ENCODE assay signal across 25 cellular contexts in genomic region chr1:7657287-7658126, GRCh38.
"Had no signal": no experiment of that assay in that cellular context is flagged by ENCODE, and none has a peak within 500 bp of the region (broad histone marks: within the 10 kb centered on the region; RNA-seq: fewer than 3 reads in every experiment).

No MANE protein-coding gene starts in this region.

- H3K4me1 Mint-ChIP-seq: mesothelial cell of epicardium; naive thymus-derived CD4-positive, alpha-beta T cell; nephron; stimulated activated memory B cell treated with anti-CD40 and anti-IgM and Interleukin-4, amounts not matched to agents 10 μg/mL and 1 μg/mL and 100 μg/mL, for 72 hours had no signal

- H3K9me3 Mint-ChIP-seq: mesothelial cell of epicardium; nephron; stimulated activated memory B cell treated with anti-CD40 and anti-IgM and Interleukin-4, amounts not matched to agents 10 μg/mL and 1 μg/mL and 100 μg/mL, for 72 hours; type B pancreatic cell had no signal

- H3K27me3 Mint-ChIP-seq: type B pancreatic cell had no signal

- H3K27me3 ChIP-seq: dorsolateral prefrontal cortex, gastrocnemius medialis, left lung, neutrophil, pancreas, right atrium auricular region, testis had no signal

- DNase-seq: dorsolateral prefrontal cortex; effector CD4-positive, alpha-beta T cell; foreskin fibroblast; gastrocnemius medialis; mesenchymal stem cell; naive thymus-derived CD4-positive, alpha-beta T cell; pancreas; spleen; stimulated activated CD4-positive, alpha-beta T cell treated with anti-CD3 and anti-CD28 coated beads, Interleukin-4, amount 100 ng/mL, for 4 hours; stimulated activated naive CD8-positive, alpha-beta T cell treated with anti-CD3 and anti-CD28 coated beads, Interleukin-15, Interleukin-2, amounts not matched to agents 100 U/mL and 50 U/mL, for 24 hours; substantia nigra; testis; tibial artery had no signal

- H3K36me3 Mint-ChIP-seq: mesothelial cell of epicardium; naive thymus-derived CD4-positive, alpha-beta T cell; stimulated activated memory B cell treated with anti-CD40 and anti-IgM and Interleukin-4, amounts not matched to agents 10 μg/mL and 1 μg/mL and 100 μg/mL, for 72 hours; type B pancreatic cell had no signal

- H3K9me3 ChIP-seq: gastrocnemius medialis, left lung, neutrophil, pancreas, right atrium auricular region, spleen, testis, tibial artery had no signal

- H3K4me3 Mint-ChIP-seq: mesothelial cell of epicardium; naive thymus-derived CD4-positive, alpha-beta T cell; nephron; stimulated activated memory B cell treated with anti-CD40 and anti-IgM and Interleukin-4, amounts not matched to agents 10 μg/mL and 1 μg/mL and 100 μg/mL, for 72 hours; type B pancreatic cell had no signal

- FAIRE-seq: colon, keratinocyte, pancreas had no signal

- H3K4me1 ChIP-seq: gastrocnemius medialis, left lung, pancreas, spleen, testis, tibial artery had no signal

- H3K36me3 ChIP-seq: gastrocnemius medialis, left lung, neutrophil, pancreas, right atrium auricular region, spleen, tibial artery had no signal

- H3K27ac ChIP-seq: dorsolateral prefrontal cortex, epithelial cell of prostate, gastrocnemius medialis, left lung, neutrophil, pancreas, right atrium auricular region, skin epidermis, spleen, testis, tibial artery had no signal

- ATAC-seq: esophagus mucosa; gastrocnemius medialis; left lung; naive thymus-derived CD4-positive, alpha-beta T cell; pancreas; stimulated activated memory B cell treated with anti-CD40 and anti-IgM and Interleukin-4, amounts not matched to agents 10 μg/mL and 1 μg/mL and 100 μg/mL, for 72 hours; stimulated activated naive CD8-positive, alpha-beta T cell treated with anti-CD3 and anti-CD28 coated beads, Interleukin-15, Interleukin-2, amounts not matched to agents 100 U/mL and 50 U/mL, for 24 hours had no signal

- H3K27ac Mint-ChIP-seq: mesothelial cell of epicardium; naive thymus-derived CD4-positive, alpha-beta T cell; nephron; stimulated activated memory B cell treated with anti-CD40 and anti-IgM and Interleukin-4, amounts not matched to agents 10 μg/mL and 1 μg/mL and 100 μg/mL, for 72 hours; type B pancreatic cell had no signal

- H3K4me3 ChIP-seq: dorsolateral prefrontal cortex, gastrocnemius medialis, left lung, pancreas, right atrium auricular region, skin epidermis, spleen, testis, tibial artery had no signal
